ENCODE assay signal across 24 cellular contexts in genomic region chr2:125679903-125680302, GRCh38.
A peak's percentile ranks its signal among the peaks of the same experiment; 100 is the strongest.
DNase-seq lines count a peak whose midpoint lies in the region; ATAC-seq and TF ChIP-seq lines count a peak whose summit lies in the region.
"Had no signal": no experiment of that assay in that cellular context is flagged by ENCODE, and none has a peak within 500 bp of the region (broad histone marks: within the 10 kb centered on the region; RNA-seq: fewer than 3 reads in every experiment).

No MANE protein-coding gene starts in this region.

- H3K4me3 ChIP-seq in mammary epithelial cell (replicated peaks in 1 of 3; ENCODE audit: insufficient read depth in 1 of 3, low read depth in 2 of 3, low read length in 3 of 3) (no peak overlapping the region), colonic mucosa (no peak overlapping the region), mucosa of descending colon (no peak overlapping the region)
- H3K4me3 ChIP-seq: A549; BLaER1 treated with 17β-estradiol and CSF1 and Interleukin-3, amounts not matched to agents 10 nM and 100 nM; PC-9 had no signal

- no peaks in the 10 kb centered on the region for H3K27me3 Mint-ChIP-seq in MCF 10A (ENCODE audit: insufficient read depth, unreplicated experiment)
- H3K27me3 Mint-ChIP-seq: IgD-negative memory B cell had no signal

- no peak overlapping the region for H3K4me2 ChIP-seq in mammary epithelial cell (ENCODE audit: insufficient read depth, low read depth, low read length)
- H3K4me2 ChIP-seq: A549; BLaER1 treated with 17β-estradiol and CSF1 and Interleukin-3, amounts not matched to agents 10 nM and 100 nM; PC-9 had no signal

- ATAC-seq in mucosa of descending colon, result peak; percentile 41
- ATAC-seq: A549, Right ventricle myocardium inferior had no signal

- intact Hi-C loops in MCF 10A (cut with micrococcal nuclease) (no loop called here), mammary epithelial cell (cut with micrococcal nuclease) (no loop called here), colonic mucosa (cut with DNase I) (no loop called here), mucosa of descending colon (cut with DNase I, micrococcal nuclease) (no loop called here)

- H2AFZ ChIP-seq in mammary epithelial cell (ENCODE audit: low read depth, low read length), result no peak overlapping the region

- no TSS peak for BruUV-seq in MCF 10A (replicated peaks; lab: Mats Ljungman, UMichigan)
- BruUV-seq in mammary epithelial cell (replicated peaks; lab: Mats Ljungman, UMichigan), result no TSS peak

- no peaks in the 10 kb centered on the region for H3K36me3 Mint-ChIP-seq in MCF 10A (ENCODE audit: insufficient read depth, unreplicated experiment)
- H3K36me3 Mint-ChIP-seq: CD4-positive, alpha-beta memory T cell; IgD-negative memory B cell had no signal

- no peaks in the 10 kb centered on the region for H4K20me1 ChIP-seq in mammary epithelial cell (ENCODE audit: insufficient read depth, low read length)
- H4K20me1 ChIP-seq: BLaER1 treated with 17β-estradiol and CSF1 and Interleukin-3, amounts not matched to agents 10 nM and 100 nM had no signal

- H3K4me1 Mint-ChIP-seq in MCF 10A (ENCODE audit: insufficient read depth, unreplicated experiment), result no peaks in the 10 kb centered on the region
- H3K4me1 Mint-ChIP-seq: CD4-positive, alpha-beta memory T cell had no signal

- no peak overlapping the region for H3K9ac ChIP-seq in mammary epithelial cell (ENCODE audit: insufficient read depth, low read length)
- H3K9ac ChIP-seq in colonic mucosa (ENCODE audit: low read depth in 2 of 2, low read length in 2 of 2), result no peak overlapping the region
- H3K9ac ChIP-seq: BLaER1 treated with 17β-estradiol and CSF1 and Interleukin-3, amounts not matched to agents 10 nM and 100 nM had no signal

- no peak overlapping the region for H3K27ac Mint-ChIP-seq in MCF 10A (ENCODE audit: low read depth, unreplicated experiment)
- H3K27ac Mint-ChIP-seq: CD4-positive, alpha-beta memory T cell; IgD-negative memory B cell had no signal

- DNase-seq in MCF 10A (ENCODE audit: unreplicated experiment), result peak; percentile 7
- no peak for DNase-seq in mammary epithelial cell
- peak; percentile 21 for DNase-seq in colonic mucosa
- peak; percentile 29 to 52 (median 34) for DNase-seq in mucosa of descending colon
- no peak for DNase-seq in SKM-1 (lab: John Stamatoyannopoulos, UW; ENCODE audit: unreplicated experiment)
- DNase-seq in cerebellar nuclear complex (lab: John Stamatoyannopoulos, UW), result no peak
- DNase-seq in amniotic stem cell (lab: John Stamatoyannopoulos, UW), result no peak
- DNase-seq: AML-193; CD4-positive, alpha-beta memory T cell; COR-L47; DMS53; H7; NCI-H1092 treated with DMSO at 0.1 percent for 48 hours; NCI-H146; NCI-H2029; NCI-H345; NCI-H510A treated with DMSO at 0.1 percent for 48 hours; NCI-H774; PC-9; T-helper 1 cell had no signal

- WGBS in mammary epithelial cell (ENCODE audit: low coverage, missing lambda C conversion rate), result 100% methylated on average over 1 of the region's 4 CpGs

- H3K4me1 ChIP-seq in mammary epithelial cell (ENCODE audit: insufficient read depth, low read length) (no peaks in the 10 kb centered on the region), colonic mucosa (no peaks in the 10 kb centered on the region), mucosa of descending colon (ENCODE audit: low read depth) (peaks cover 3% of the 10 kb centered on the region)
- H3K4me1 ChIP-seq: A549; BLaER1 treated with 17β-estradiol and CSF1 and Interleukin-3, amounts not matched to agents 10 nM and 100 nM had no signal

- no peak for TF ChIP-seq CTCF in MCF 10A (IDR thresholded peaks at IDR 0.05; ENCODE audit: unreplicated experiment)
- no peak for TF ChIP-seq CTCF in mammary epithelial cell (conservative IDR thresholded peaks at IDR 0.05 in 1 of 2, IDR thresholded peaks at IDR 0.05 in 1 of 2; ENCODE audit: extremely low read depth in 1 of 2, insufficient read depth in 1 of 2, low read depth in 1 of 2, low read length in 2 of 2)
- no peak for TF ChIP-seq CTCF in colonic mucosa (IDR thresholded peaks at IDR 0.05)
- TF ChIP-seq CTCF in mucosa of descending colon (IDR thresholded peaks at IDR 0.05), result no peak

- H3K27ac ChIP-seq in mammary epithelial cell (ENCODE audit: insufficient read depth, low read depth, low read length) (no peak overlapping the region), colonic mucosa (no peak overlapping the region)
- H3K27ac ChIP-seq: A549; BLaER1 treated with 17β-estradiol and CSF1 and Interleukin-3, amounts not matched to agents 10 nM and 100 nM; PC-9 had no signal

- H3K4me3 Mint-ChIP-seq in MCF 10A (ENCODE audit: unreplicated experiment), result no peak overlapping the region
- H3K4me3 Mint-ChIP-seq: IgD-negative memory B cell had no signal

- H3K9me3 Mint-ChIP-seq in MCF 10A (ENCODE audit: unreplicated experiment), result no peaks in the 10 kb centered on the region

- dilution Hi-C loops in mammary epithelial cell (cut with HindIII; ENCODE audit: low sequenced_read_pairs), result no loop called here

- H3K27me3 ChIP-seq in mammary epithelial cell (ENCODE audit: insufficient read depth, low read length), result no peaks in the 10 kb centered on the region
- no peaks in the 10 kb centered on the region for H3K27me3 ChIP-seq in colonic mucosa
- H3K27me3 ChIP-seq: BLaER1 treated with 17β-estradiol and CSF1 and Interleukin-3, amounts not matched to agents 10 nM and 100 nM had no signal

- H3K9me3 ChIP-seq in mammary epithelial cell (replicated peaks; ENCODE audit: insufficient read depth, low read length) (peaks cover 13% of the 10 kb centered on the region), colonic mucosa (no peaks in the 10 kb centered on the region), mucosa of descending colon (no peaks in the 10 kb centered on the region)
- H3K9me3 ChIP-seq: A549 had no signal

- in situ Hi-C loops in mammary epithelial cell (cut with MboI; ENCODE audit: low sequenced_read_pairs in 2 of 2), result no loop called here

- H3K36me3 ChIP-seq in mammary epithelial cell (ENCODE audit: insufficient read depth, low read length) (no peaks in the 10 kb centered on the region), colonic mucosa (no peaks in the 10 kb centered on the region), mucosa of descending colon (ENCODE audit: low read depth) (no peaks in the 10 kb centered on the region)
- H3K36me3 ChIP-seq: BLaER1 treated with 17β-estradiol and CSF1 and Interleukin-3, amounts not matched to agents 10 nM and 100 nM had no signal

- POLR2A ChIA-PET in MCF 10A (lab: Yijun Ruan, JAX), result no interaction called here

- CTCF ChIA-PET in MCF 10A (lab: Yijun Ruan, JAX) (interaction anchor here (0.5 to 1.6 kb wide), 2 partner anchors 351 to 1097 kb away, joined by 3 read pairs; no protein-coding TSS in a partner anchor), mammary epithelial cell (lab: Charles Lee; ENCODE audit: low non-redundant PET) (no interaction called here)

- no peaks in the 10 kb centered on the region for H3K79me2 ChIP-seq in mammary epithelial cell (ENCODE audit: insufficient read depth, low read length)

Comparison
In these comparisons a context has a peak if more than half of its experiments do, and no peak if none do; other contexts are left out.
1. DNase-seq: peak in MCF 10A (single experiment), colonic mucosa (single experiment) and mucosa of descending colon (3 of 3); none in mammary epithelial cell (single experiment), SKM-1 (single experiment), cerebellar nuclear complex (0 of 2) and amniotic stem cell (single experiment).